In the genomic region with DNA sequence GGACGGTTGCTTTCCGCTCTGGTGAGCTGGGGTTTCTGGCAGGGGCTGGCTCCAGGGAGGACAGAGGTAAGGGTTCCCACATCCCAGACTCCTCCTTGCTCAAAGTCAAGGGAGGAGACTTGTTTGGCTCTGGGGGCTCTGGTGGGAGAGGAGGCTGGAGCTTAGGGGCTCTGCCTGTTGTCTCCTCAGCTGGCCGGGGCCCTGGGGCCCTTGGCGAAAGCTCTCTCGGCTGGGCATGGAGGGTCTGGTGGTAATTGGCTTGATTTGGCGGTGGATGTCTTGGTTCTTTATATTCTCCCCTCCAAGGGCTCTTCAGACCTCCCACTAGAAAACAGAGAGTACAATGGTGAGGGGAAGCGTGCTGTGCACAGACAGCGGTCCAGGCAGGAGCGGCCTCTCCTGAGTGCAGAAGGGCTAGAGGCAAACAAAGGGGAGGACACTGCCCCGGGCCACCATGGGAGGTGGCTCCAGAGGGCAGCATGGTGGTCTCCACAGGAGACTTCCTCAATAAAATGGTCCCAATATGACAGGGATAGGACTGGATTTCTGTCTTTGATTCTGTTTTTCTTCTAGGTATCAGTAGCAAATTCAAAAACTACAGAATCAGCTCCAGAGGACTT, we compare ENCODE assay signal across 34 cellular contexts. TPM values are rescaled to one million over a fixed set of nuclear protein-coding genes. Genes with fewer than 3 reads are reported as not detected.
DNase-seq lines count a peak whose midpoint lies in the region; ATAC-seq and TF ChIP-seq lines count a peak whose summit lies in the region.
"Had no signal": no experiment of that assay in that cellular context is flagged by ENCODE, and none has a peak within 500 bp of the region (broad histone marks: within the 10 kb centered on the region; RNA-seq: fewer than 3 reads in every experiment).

No MANE protein-coding gene starts in this region.

- H3K4me3 ChIP-seq in BLaER1 treated with 17β-estradiol and CSF1 and Interleukin-3, amounts not matched to agents 10 nM and 100 nM: no peak overlapping the region
- H3K4me3 ChIP-seq: cardiac muscle cell, PC-9 had no signal

- no peak overlapping the region for H3K4me3 Mint-ChIP-seq in Calu3 (ENCODE audit: low read depth, unreplicated experiment)
- H3K4me3 Mint-ChIP-seq in activated T-helper 1 cell treated with anti-CD3 and anti-CD28 coated beads, Interleukin-12 subunit alpha, Interleukin-12 subunit beta, Interleukin-2, Interleukin-4 antibody, amounts not matched to agents 30 ng/mL and 10 ng/mL and 1 ng/mL, durations not matched to agents 14 hours and 24 hours and 36 hours: no peak overlapping the region
- H3K4me3 Mint-ChIP-seq in naive thymus-derived CD8-positive, alpha-beta T cell: no peak overlapping the region
- H3K4me3 Mint-ChIP-seq: activated B cell treated with CpG ODN at 0.5 μM for 24 hours; effector memory CD8-positive, alpha-beta T cell; natural killer cell treated with Interleukin-12 subunit alpha and Interleukin-12 subunit beta and Interleukin-15 and Interleukin-18, amount 100 ng/mL, for 72 hours had no signal

- H3K27ac ChIP-seq in BLaER1 treated with 17β-estradiol and CSF1 and Interleukin-3, amounts not matched to agents 10 nM and 100 nM: no peak overlapping the region
- no peak overlapping the region for H3K27ac ChIP-seq in substantia nigra (ENCODE audit: low read depth, low read length, poor library complexity, severe bottlenecking)
- H3K27ac ChIP-seq: cardiac muscle cell, HL-60, parathyroid adenoma, PC-9 had no signal

- DNase-seq in Calu3 (no peak), GM10248 (ENCODE audit: extremely low spot score) (no peak), AML-193 (lab: John Stamatoyannopoulos, UW) (no peak), substantia nigra (lab: John Stamatoyannopoulos, UW) (no peak)
- no peak for DNase-seq in activated T-helper 1 cell treated with anti-CD3 and anti-CD28 coated beads, Interleukin-12 subunit alpha, Interleukin-12 subunit beta, Interleukin-2, Interleukin-4 antibody, amounts not matched to agents 30 ng/mL and 10 ng/mL and 1 ng/mL, durations not matched to agents 14 hours and 24 hours and 36 hours (ENCODE audit: low spot score)
- peak in 1 of 10 donors; percentile 43 for DNase-seq in naive thymus-derived CD8-positive, alpha-beta T cell
- DNase-seq: activated B cell treated with CpG ODN at 0.5 μM for 24 hours; activated naive CD4-positive, alpha-beta T cell; aorta; cortex of kidney; effector memory CD8-positive, alpha-beta T cell; head of caudate nucleus; Karpas-422; NCI-H146; NCI-H2171; NCI-H524 treated with DMSO at 0.1 percent for 48 hours; NK-92 treated with Interleukin-12 subunit alpha and Interleukin-12 subunit beta, amount 100 ng/mL, for 24 hours; PC-9; right cardiac atrium; SHP77; stimulated activated CD4-positive, alpha-beta T cell treated with anti-CD3 and anti-CD28 coated beads, Interleukin-2, amount 100 ng/mL, for 24 hours; T1000 had no signal

- no peaks in the 10 kb centered on the region for H3K9me3 Mint-ChIP-seq in Calu3 (ENCODE audit: low read depth, unreplicated experiment)
- no peaks in the 10 kb centered on the region for H3K9me3 Mint-ChIP-seq in activated T-helper 1 cell treated with anti-CD3 and anti-CD28 coated beads, Interleukin-12 subunit alpha, Interleukin-12 subunit beta, Interleukin-2, Interleukin-4 antibody, amounts not matched to agents 30 ng/mL and 10 ng/mL and 1 ng/mL, durations not matched to agents 14 hours and 24 hours and 36 hours
- H3K9me3 Mint-ChIP-seq in naive thymus-derived CD8-positive, alpha-beta T cell: no peaks in the 10 kb centered on the region
- H3K9me3 Mint-ChIP-seq: activated B cell treated with CpG ODN at 0.5 μM for 24 hours; effector memory CD8-positive, alpha-beta T cell; natural killer cell treated with Interleukin-12 subunit alpha and Interleukin-12 subunit beta and Interleukin-15 and Interleukin-18, amount 100 ng/mL, for 72 hours had no signal

- peak overlapping the region; percentile 25 for H3K27ac Mint-ChIP-seq in Calu3 (ENCODE audit: unreplicated experiment)
- H3K27ac Mint-ChIP-seq in activated T-helper 1 cell treated with anti-CD3 and anti-CD28 coated beads, Interleukin-12 subunit alpha, Interleukin-12 subunit beta, Interleukin-2, Interleukin-4 antibody, amounts not matched to agents 30 ng/mL and 10 ng/mL and 1 ng/mL, durations not matched to agents 14 hours and 24 hours and 36 hours: peak overlapping the region; percentile 67
- H3K27ac Mint-ChIP-seq in naive thymus-derived CD8-positive, alpha-beta T cell: peak overlapping the region in 6 of 10 donors; percentile 52 to 85 (median 76)
- H3K27ac Mint-ChIP-seq: activated B cell treated with CpG ODN at 0.5 μM for 24 hours; natural killer cell treated with Interleukin-12 subunit alpha and Interleukin-12 subunit beta and Interleukin-15 and Interleukin-18, amount 100 ng/mL, for 72 hours had no signal

- H3K4me2 ChIP-seq in BLaER1 treated with 17β-estradiol and CSF1 and Interleukin-3, amounts not matched to agents 10 nM and 100 nM: peak overlapping the region; percentile 45 to 73 (median 66); a peak in 17 of 22 replicates
- H3K4me2 ChIP-seq: PC-9 had no signal

- no TSS peak for BruUV-seq in Calu3 (replicated peaks; lab: Mats Ljungman, UMichigan)

- no peaks in the 10 kb centered on the region for H3K27me3 Mint-ChIP-seq in Calu3 (ENCODE audit: unreplicated experiment)
- H3K27me3 Mint-ChIP-seq in activated T-helper 1 cell treated with anti-CD3 and anti-CD28 coated beads, Interleukin-12 subunit alpha, Interleukin-12 subunit beta, Interleukin-2, Interleukin-4 antibody, amounts not matched to agents 30 ng/mL and 10 ng/mL and 1 ng/mL, durations not matched to agents 14 hours and 24 hours and 36 hours (ENCODE audit: insufficient read depth): no peaks in the 10 kb centered on the region
- H3K27me3 Mint-ChIP-seq in naive thymus-derived CD8-positive, alpha-beta T cell: no peaks in the 10 kb centered on the region
- H3K27me3 Mint-ChIP-seq: activated B cell treated with CpG ODN at 0.5 μM for 24 hours; effector memory CD8-positive, alpha-beta T cell; natural killer cell treated with Interleukin-12 subunit alpha and Interleukin-12 subunit beta and Interleukin-15 and Interleukin-18, amount 100 ng/mL, for 72 hours had no signal

- TF ChIP-seq CTCF in Calu3 (IDR thresholded peaks at IDR 0.05; ENCODE audit: unreplicated experiment) (no peak), GM10248 (IDR thresholded peaks at IDR 0.05; ENCODE audit: control extremely low read depth, extremely low read depth, low read depth, missing control alignments) (no peak)

- peak overlapping the region in 4 of 11 experiments; percentile 7 to 35 (median 25); a peak in 4 of 22 replicates for H3K9ac ChIP-seq in BLaER1 treated with 17β-estradiol and CSF1 and Interleukin-3, amounts not matched to agents 10 nM and 100 nM
- H3K9ac ChIP-seq: parathyroid adenoma had no signal

- H4K20me1 ChIP-seq in BLaER1 treated with 17β-estradiol and CSF1 and Interleukin-3, amounts not matched to agents 10 nM and 100 nM: peaks cover 23 to 82% (median 63%) of the 10 kb centered on the region in 11 experiments; a peak in 20 of 22 replicates

- no peaks in the 10 kb centered on the region for H3K27me3 ChIP-seq in BLaER1 treated with 17β-estradiol and CSF1 and Interleukin-3, amounts not matched to agents 10 nM and 100 nM
- H3K27me3 ChIP-seq: cardiac muscle cell had no signal

- CTCF ChIA-PET in Calu3 (lab: Charles Lee): no interaction called here
- CTCF ChIA-PET in GM10248 (lab: Yijun Ruan, JAX): interaction anchor here (1.0 to 5.7 kb wide), 6 partner anchors 9 to 160 kb away, joined by 3 to 26 read pairs (median 10); partner anchors contain the start of gene ACBD4

- intact Hi-C loops in Calu3 (cut with micrococcal nuclease; ENCODE audit: unreplicated experiment): no loop called here
- intact Hi-C loops in activated T-helper 1 cell treated with anti-CD3 and anti-CD28 coated beads, Interleukin-12 subunit alpha, Interleukin-12 subunit beta, Interleukin-2, Interleukin-4 antibody, amounts not matched to agents 30 ng/mL and 10 ng/mL and 1 ng/mL, durations not matched to agents 14 hours and 24 hours and 36 hours (cut with micrococcal nuclease): no loop called here

- ATAC-seq in naive thymus-derived CD8-positive, alpha-beta T cell: no peak
- ATAC-seq: effector memory CD8-positive, alpha-beta T cell; natural killer cell treated with Interleukin-12 subunit alpha and Interleukin-12 subunit beta and Interleukin-15 and Interleukin-18, amount 100 ng/mL, for 72 hours; right cardiac atrium had no signal

- no peaks in the 10 kb centered on the region for H3K9me3 ChIP-seq in BLaER1 treated with 17β-estradiol and CSF1 and Interleukin-3, amounts not matched to agents 10 nM and 100 nM (replicated peaks in 1 of 11)

- peaks cover 35 to 55% (median 48%) of the 10 kb centered on the region in 10 experiments for H3K4me1 ChIP-seq in BLaER1 treated with 17β-estradiol and CSF1 and Interleukin-3, amounts not matched to agents 10 nM and 100 nM

- peaks cover 86 to 100% (median 94%) of the 10 kb centered on the region in 11 experiments for H3K36me3 ChIP-seq in BLaER1 treated with 17β-estradiol and CSF1 and Interleukin-3, amounts not matched to agents 10 nM and 100 nM

- H3K36me3 Mint-ChIP-seq in Calu3 (ENCODE audit: insufficient read depth, unreplicated experiment): peaks cover 75% of the 10 kb centered on the region
- H3K36me3 Mint-ChIP-seq in activated T-helper 1 cell treated with anti-CD3 and anti-CD28 coated beads, Interleukin-12 subunit alpha, Interleukin-12 subunit beta, Interleukin-2, Interleukin-4 antibody, amounts not matched to agents 30 ng/mL and 10 ng/mL and 1 ng/mL, durations not matched to agents 14 hours and 24 hours and 36 hours (ENCODE audit: low read depth): peaks cover 64% of the 10 kb centered on the region
- H3K36me3 Mint-ChIP-seq in naive thymus-derived CD8-positive, alpha-beta T cell: peaks cover 0 to 65% (median 5%) of the 10 kb centered on the region in 3 donors
- H3K36me3 Mint-ChIP-seq: natural killer cell treated with Interleukin-12 subunit alpha and Interleukin-12 subunit beta and Interleukin-15 and Interleukin-18, amount 100 ng/mL, for 72 hours had no signal

- peaks cover 6% of the 10 kb centered on the region for H3K4me1 Mint-ChIP-seq in Calu3 (ENCODE audit: low read depth, unreplicated experiment)
- H3K4me1 Mint-ChIP-seq in activated T-helper 1 cell treated with anti-CD3 and anti-CD28 coated beads, Interleukin-12 subunit alpha, Interleukin-12 subunit beta, Interleukin-2, Interleukin-4 antibody, amounts not matched to agents 30 ng/mL and 10 ng/mL and 1 ng/mL, durations not matched to agents 14 hours and 24 hours and 36 hours (ENCODE audit: low read depth): peaks cover 27% of the 10 kb centered on the region
- peaks cover 3 to 20% (median 11%) of the 10 kb centered on the region in 4 donors for H3K4me1 Mint-ChIP-seq in naive thymus-derived CD8-positive, alpha-beta T cell

- POLR2A ChIA-PET in naive thymus-derived CD8-positive, alpha-beta T cell (lab: Charles Lee): interaction anchor here (1.1 to 47.5 kb wide), 4 partner anchors 11 to 140 kb away, joined by 3 to 1514 read pairs (median 8); partner anchors contain the start of gene FMNL1
- POLR2A ChIA-PET in GM10248 (lab: Yijun Ruan, JAX): no interaction called here

RNA-seq across cellular contexts. Expression of gene SPATA32, which starts 5.7 kb away (rescaled TPM):
- total RNA-seq in Calu3 (2022): 0.85 and 0.88 TPM in 2 replicates
- total RNA-seq in activated T-helper 1 cell treated with anti-CD3 and anti-CD28 coated beads, Interleukin-12 subunit alpha, Interleukin-12 subunit beta, Interleukin-2, Interleukin-4 antibody, amounts not matched to agents 30 ng/mL and 10 ng/mL and 1 ng/mL, durations not matched to agents 14 hours and 24 hours and 36 hours: 0.44 and 0.56 TPM in 2 replicates
- total RNA-seq in naive thymus-derived CD8-positive, alpha-beta T cell: under 1 TPM; 0.47 to 0.75 TPM
- under 1 TPM; 0.30 to 0.81 (median 0.44) TPM for polyA plus RNA-seq in naive thymus-derived CD8-positive, alpha-beta T cell
- total RNA-seq: aorta, Daoy, fibroblast of villous mesenchyme, lower leg skin, right cardiac atrium, temporal lobe, urinary bladder had no signal
- polyA plus RNA-seq: aorta, cardiac muscle cell, esophagus, keratinocyte, right cardiac atrium, urinary bladder had no signal

RNA-seq across cellular contexts. Expression of gene FMNL1, which starts 45.9 kb away (rescaled TPM):
- total RNA-seq in Calu3 (2022): 8.5 and 9.6 TPM in 2 replicates
- total RNA-seq in activated T-helper 1 cell treated with anti-CD3 and anti-CD28 coated beads, Interleukin-12 subunit alpha, Interleukin-12 subunit beta, Interleukin-2, Interleukin-4 antibody, amounts not matched to agents 30 ng/mL and 10 ng/mL and 1 ng/mL, durations not matched to agents 14 hours and 24 hours and 36 hours: 363 and 374 TPM in 2 replicates
- total RNA-seq in naive thymus-derived CD8-positive, alpha-beta T cell: 100 to 1,000 TPM; 383 to 394 TPM
- 10 to 100 TPM; 18.0 to 35.5 (median 21.5) TPM for polyA plus RNA-seq in naive thymus-derived CD8-positive, alpha-beta T cell

RNA-seq across cellular contexts. Expression of gene MAP3K14, which starts 49.3 kb away (rescaled TPM):
- 26.7 and 33.2 TPM in 2 replicates for total RNA-seq in Calu3 (2022)
- total RNA-seq in activated T-helper 1 cell treated with anti-CD3 and anti-CD28 coated beads, Interleukin-12 subunit alpha, Interleukin-12 subunit beta, Interleukin-2, Interleukin-4 antibody, amounts not matched to agents 30 ng/mL and 10 ng/mL and 1 ng/mL, durations not matched to agents 14 hours and 24 hours and 36 hours: 64.4 and 64.7 TPM in 2 replicates
- total RNA-seq in naive thymus-derived CD8-positive, alpha-beta T cell: 10 to 100 TPM; 37.6 to 37.8 TPM
- 1 to 10 TPM in 2 of 3 donors, under 1 TPM in 1; 0.73 to 7.2 (median 1.8) TPM for polyA plus RNA-seq in naive thymus-derived CD8-positive, alpha-beta T cell

Comparison
In these comparisons a context has a peak if more than half of its experiments do, and no peak if none do; other contexts are left out.
1. H3K27ac Mint-ChIP-seq: peak in every context shown above with its lines; median percentile 76 in naive thymus-derived CD8-positive, alpha-beta T cell; 67 in activated T-helper 1 cell treated with anti-CD3 and anti-CD28 coated beads, Interleukin-12 subunit alpha, Interleukin-12 subunit beta, Interleukin-2, Interleukin-4 antibody, amounts not matched to agents 30 ng/mL and 10 ng/mL and 1 ng/mL, durations not matched to agents 14 hours and 24 hours and 36 hours; 25 in Calu3.
2. RNA of gene FMNL1, which starts 45.9 kb away (total RNA-seq): 383 to 394 TPM in naive thymus-derived CD8-positive, alpha-beta T cell and 363 to 374 TPM in activated T-helper 1 cell treated with anti-CD3 and anti-CD28 coated beads, Interleukin-12 subunit alpha, Interleukin-12 subunit beta, Interleukin-2, Interleukin-4 antibody, amounts not matched to agents 30 ng/mL and 10 ng/mL and 1 ng/mL, durations not matched to agents 14 hours and 24 hours and 36 hours; 8.5 to 9.6 TPM in Calu3; every median in the first group is over 10 times any median in the second.